ENCODE assay signal across 1 cellular context in genomic region chr17:3529817-3530741, GRCh38.
A peak's percentile ranks its signal among the peaks of the same experiment; 100 is the strongest.
TF ChIP-seq lines count a peak whose summit lies in the region.

No MANE protein-coding gene starts in this region.

TF ChIP-seq in HepG2, 621 proteins besides CTCF, POLR2A, EP300 and RAD21 (continued from another document and continues in another):
- TF ChIP-seq ZNF362 (CRISPR knock-in tag; IDR thresholded peaks at IDR 0.05; ENCODE audit: borderline replicate concordance) = no peak
- no peak for TF ChIP-seq ZNF775 (CRISPR knock-in tag; IDR thresholded peaks at IDR 0.05; ENCODE audit: borderline replicate concordance)
- no peak for TF ChIP-seq RORA (CRISPR knock-in tag; IDR thresholded peaks at IDR 0.05)
- TF ChIP-seq ZKSCAN5 (CRISPR knock-in tag; IDR thresholded peaks at IDR 0.05) = no peak
- TF ChIP-seq ZNF644 (CRISPR knock-in tag; IDR thresholded peaks at IDR 0.05; ENCODE audit: low read depth) = peak; percentile 52; the same call in 1 of the 2 replicates
- TF ChIP-seq ZNF18 (CRISPR knock-in tag; IDR thresholded peaks at IDR 0.05; ENCODE audit: insufficient replicate concordance) = peak; percentile 25
- no peak for TF ChIP-seq ZNF556 (CRISPR knock-in tag; IDR thresholded peaks at IDR 0.05; ENCODE audit: borderline replicate concordance)
- TF ChIP-seq LRRFIP1 (CRISPR knock-in tag; conservative IDR thresholded peaks at IDR 0.05) = no peak
- no peak for TF ChIP-seq ZNF205 (CRISPR knock-in tag; IDR thresholded peaks at IDR 0.05)
- peak; percentile 71; the same call in 1 of the 2 replicates for TF ChIP-seq GZF1 (CRISPR knock-in tag; IDR thresholded peaks at IDR 0.05)
- no peak for TF ChIP-seq ZBTB26 (CRISPR knock-in tag; IDR thresholded peaks at IDR 0.05; ENCODE audit: borderline replicate concordance)
- peak; percentile 49; the same call in 1 of the 2 replicates for TF ChIP-seq NCOA2 (CRISPR knock-in tag; IDR thresholded peaks at IDR 0.05)
- TF ChIP-seq MEF2D (CRISPR knock-in tag; IDR thresholded peaks at IDR 0.05) = no peak
- no peak for TF ChIP-seq ZNF75D (CRISPR knock-in tag; IDR thresholded peaks at IDR 0.05; ENCODE audit: borderline replicate concordance)
- TF ChIP-seq ATF5 (CRISPR knock-in tag; IDR thresholded peaks at IDR 0.05; ENCODE audit: low read depth) = no peak
- no peak for TF ChIP-seq E2F2 (CRISPR knock-in tag; IDR thresholded peaks at IDR 0.05; ENCODE audit: borderline replicate concordance)
- TF ChIP-seq PRDM10 (CRISPR knock-in tag; IDR thresholded peaks at IDR 0.05; ENCODE audit: low read depth) = no peak
- TF ChIP-seq ZC3H4 (CRISPR knock-in tag; IDR thresholded peaks at IDR 0.05; ENCODE audit: borderline replicate concordance) = no peak
- TF ChIP-seq ZNF543 (CRISPR knock-in tag; IDR thresholded peaks at IDR 0.05) = no peak
- TF ChIP-seq ZNF780A (CRISPR knock-in tag; IDR thresholded peaks at IDR 0.05) = no peak
- TF ChIP-seq ZBTB10 (CRISPR knock-in tag; IDR thresholded peaks at IDR 0.05; ENCODE audit: borderline replicate concordance) = no peak
- TF ChIP-seq NAIF1 (CRISPR knock-in tag; IDR thresholded peaks at IDR 0.05; ENCODE audit: borderline replicate concordance) = no peak
- no peak for TF ChIP-seq ELF4 (CRISPR knock-in tag; IDR thresholded peaks at IDR 0.05; ENCODE audit: borderline replicate concordance)
- no peak for TF ChIP-seq THAP8 (CRISPR knock-in tag; IDR thresholded peaks at IDR 0.05; ENCODE audit: borderline replicate concordance)
- TF ChIP-seq PCBP1 (IDR thresholded peaks at IDR 0.05; ENCODE audit: borderline replicate concordance, low read depth, low read length) = no peak
- no peak for TF ChIP-seq RFX1 (IDR thresholded peaks at IDR 0.05)
- peak; percentile 27; the same call in 1 of the 2 replicates for TF ChIP-seq SPEN (CRISPR knock-in tag; IDR thresholded peaks at IDR 0.05; ENCODE audit: low read depth)
- no peak for TF ChIP-seq SNAPC4 (CRISPR knock-in tag; IDR thresholded peaks at IDR 0.05)
- TF ChIP-seq EHMT2 (IDR thresholded peaks at IDR 0.05; ENCODE audit: borderline replicate concordance, low read depth, low read length) = no peak
- TF ChIP-seq EED (CRISPR knock-in tag; IDR thresholded peaks at IDR 0.05) = no peak; the same call in 1 of the 2 replicates
- TF ChIP-seq ZNF235 (CRISPR knock-in tag; IDR thresholded peaks at IDR 0.05; ENCODE audit: borderline replicate concordance) = no peak
- no peak for TF ChIP-seq DMTF1 (CRISPR knock-in tag; IDR thresholded peaks at IDR 0.05)
